In the genomic region with DNA sequence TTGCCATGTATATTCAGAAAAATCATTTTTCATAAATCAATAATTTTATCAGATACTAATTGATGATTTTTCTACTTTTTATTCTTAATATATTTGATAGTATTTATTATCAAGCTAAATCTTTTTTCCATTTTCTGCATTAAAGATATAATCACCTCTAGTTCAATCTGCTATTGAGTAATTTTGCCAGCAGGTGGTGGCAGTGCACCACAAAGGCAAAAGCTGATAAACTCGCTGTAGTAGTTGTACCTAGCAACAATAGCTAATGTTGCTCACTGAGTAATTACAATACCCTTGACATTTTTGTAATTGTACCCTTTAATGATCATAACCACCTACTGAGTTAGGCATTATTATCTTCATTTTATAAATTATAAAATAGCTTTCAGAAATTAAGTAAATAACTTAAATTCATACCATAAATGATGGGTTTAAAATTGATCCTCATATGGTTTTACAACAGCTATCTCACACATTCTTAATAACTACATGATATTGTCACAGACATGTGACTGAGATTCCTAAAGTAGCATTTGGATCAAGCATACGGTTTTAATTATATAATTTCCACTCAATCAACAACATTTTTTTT, we compare ENCODE assay signal across 8 cellular contexts. TPM values are rescaled to one million over a fixed set of nuclear protein-coding genes. Genes with fewer than 3 reads are reported as not detected.
DNase-seq lines count a peak whose midpoint lies in the region; FAIRE-seq and TF ChIP-seq lines count a peak whose summit lies in the region.

No MANE protein-coding gene starts in this region.

- TF ChIP-seq CTCF in GM12865 (IDR thresholded peaks at IDR 0.05; ENCODE audit: insufficient read depth, low read depth, low read length, missing control alignments) (peak; percentile 63), astrocyte of the spinal cord (IDR thresholded peaks at IDR 0.05; ENCODE audit: low read depth, low read length) (peak; percentile 71)

- FAIRE-seq in islet of Langerhans (lab: Jason Lieb, UNC) = peak; percentile 95

- peaks cover 18% of the 10 kb centered on the region for H3K4me1 ChIP-seq in GM23248 (ENCODE audit: insufficient read depth)

- no peak overlapping the region for H3K4me2 ChIP-seq in GM23248 (ENCODE audit: unreplicated experiment)

- H3K9ac ChIP-seq in GM23248 = no peak overlapping the region

- DNase-seq in GM12865 (ENCODE audit: low read depth) = peak; percentile 63
- peak; percentile 80 for DNase-seq in GM23248
- peak; percentile 77 for DNase-seq in OCI-M1 (lab: John Stamatoyannopoulos, UW)
- peak; percentile 77 for DNase-seq in astrocyte of the spinal cord (ENCODE audit: low read depth, low spot score)
- peak; percentile 18 to 44 for DNase-seq in stimulated activated CD4-positive, alpha-beta T cell treated with anti-CD3 and anti-CD28 coated beads, Interleukin-2, amount 100 ng/mL, for 48 hours
- no peak for DNase-seq in GF-D8 (lab: John Stamatoyannopoulos, UW)

- H2AFZ ChIP-seq in GM23248 = no peak overlapping the region

- H4K20me1 ChIP-seq in GM23248 (ENCODE audit: insufficient read depth) = no peaks in the 10 kb centered on the region

- no peaks in the 10 kb centered on the region for H3K9me2 ChIP-seq in GM23248 (ENCODE audit: insufficient read depth)

- peak overlapping the region; percentile 50 for H3K27ac ChIP-seq in GM23248

- in situ Hi-C loops in GM23248 (cut with MboI) = loop anchor here (5.0 to 10.0 kb wide), 2 partner anchors 77 to 345 kb away; no protein-coding TSS in a partner anchor
- in situ Hi-C loops in astrocyte of the spinal cord (cut with HindIII; ENCODE audit: low sequenced_read_pairs) = no loop called here

- no peak for TF ChIP-seq EP300 in Ishikawa (IDR thresholded peaks at IDR 0.05; ENCODE audit: borderline replicate concordance)

- H3K36me3 ChIP-seq in GM23248 (ENCODE audit: low read depth) = 0 out of 2 replicates have a peak, but pooled peaks cover 3% of the 10 kb centered on the region

- H3F3A ChIP-seq in GM23248 (ENCODE audit: insufficient read depth) = no peaks in the 10 kb centered on the region

- H3K4me3 ChIP-seq in GM12865 (ENCODE audit: low read depth, low read length) (no peak overlapping the region), GM23248 (no peak overlapping the region), astrocyte of the spinal cord (ENCODE audit: low read depth, low read length) (no peak overlapping the region)

- no peaks in the 10 kb centered on the region for H3K79me2 ChIP-seq in GM23248 (ENCODE audit: insufficient read depth)

- 5 to 6% methylated on average over 2 of the region's 2 CpGs for WGBS in GM23248 (ENCODE audit: low coverage in 1 of 2, low lambda C conversion rate in 2 of 2, missing lambda C conversion rate in 2 of 2), 2 experiments

- no peaks in the 10 kb centered on the region for H3K9me3 ChIP-seq in GM23248 (ENCODE audit: low read depth)

- TF ChIP-seq RAD21 in Ishikawa (IDR thresholded peaks at IDR 0.05; ENCODE audit: low read depth) = peak; percentile 98

- no peaks in the 10 kb centered on the region for H3K27me3 ChIP-seq in GM23248 (replicated peaks; ENCODE audit: insufficient read depth)

TF ChIP-seq in Ishikawa, 13 proteins besides CTCF, POLR2A, EP300 and RAD21:
- TF ChIP-seq ZBTB7A (IDR thresholded peaks at IDR 0.05; ENCODE audit: low read depth) = no peak
- no peak for TF ChIP-seq EGR1 (IDR thresholded peaks at IDR 0.05)
- TF ChIP-seq, protein P1, sequence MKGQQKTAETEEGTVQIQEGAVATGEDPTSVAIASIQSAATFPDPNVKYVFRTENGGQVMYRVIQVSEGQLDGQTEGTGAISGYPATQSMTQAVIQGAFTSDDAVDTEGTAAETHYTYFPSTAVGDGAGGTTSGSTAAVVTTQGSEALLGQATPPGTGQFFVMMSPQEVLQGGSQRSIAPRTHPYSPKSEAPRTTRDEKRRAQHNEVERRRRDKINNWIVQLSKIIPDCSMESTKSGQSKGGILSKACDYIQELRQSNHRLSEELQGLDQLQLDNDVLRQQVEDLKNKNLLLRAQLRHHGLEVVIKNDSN (IDR thresholded peaks at IDR 0.05) = no peak
- TF ChIP-seq YY1 (IDR thresholded peaks at IDR 0.05; ENCODE audit: low read depth) = no peak
- TF ChIP-seq CREB1 (IDR thresholded peaks at IDR 0.05; ENCODE audit: low read depth) = no peak
- TF ChIP-seq TCF12 (IDR thresholded peaks at IDR 0.05; ENCODE audit: low read depth) = no peak
- TF ChIP-seq CEBPB (IDR thresholded peaks at IDR 0.05) = no peak
- no peak for TF ChIP-seq TAF1 (IDR thresholded peaks at IDR 0.05; ENCODE audit: low read depth)
- TF ChIP-seq MAX (IDR thresholded peaks at IDR 0.05) = no peak
- TF ChIP-seq FOXM1 (IDR thresholded peaks at IDR 0.05; ENCODE audit: borderline replicate concordance, low read depth) = no peak; the same call in 1 of the 2 replicates
- TF ChIP-seq REST (IDR thresholded peaks at IDR 0.05; ENCODE audit: low read depth) = no peak
- no peak for TF ChIP-seq NFIC (IDR thresholded peaks at IDR 0.05)
- no peak for TF ChIP-seq TEAD4 (IDR thresholded peaks at IDR 0.05)
TF ChIP-seq in Ishikawa: peak in this region for 0.

RNA-seq across cellular contexts. Expression of gene CALCRL, which starts 52.0 kb away (rescaled TPM):
- total RNA-seq in GM23248 (2014; rRNA removed; shearing (Covaris generic)) = 2.7 and 3.2 TPM in 2 replicates
- 0.76 and 2.4 TPM in 2 replicates for polyA plus RNA-seq in GM23248 (2016; fragmentation: Nextera tagmentation; extraction: Ambion mirVana)

RNA-seq across cellular contexts. Expression of gene TFPI, which starts 54.2 kb away (rescaled TPM):
- 31.5 and 48.7 TPM in 2 replicates for total RNA-seq in GM23248 (2014; rRNA removed; shearing (Covaris generic))
- polyA plus RNA-seq in GM23248 (2016; fragmentation: Nextera tagmentation; extraction: Ambion mirVana) = 62.0 and 64.4 TPM in 2 replicates
